23 cellular contexts compared by ENCODE assay signal in genomic region chr6:8137529-8137939, GRCh38.
"Had no signal": no experiment of that assay in that cellular context is flagged by ENCODE, and none has a peak within 500 bp of the region (broad histone marks: within the 10 kb centered on the region; RNA-seq: fewer than 3 reads in every experiment).

No MANE protein-coding gene starts in this region.

- ATAC-seq: effector memory CD8-positive, alpha-beta T cell; left lobe of liver; mucosa of descending colon; natural killer cell treated with Interleukin-12 subunit alpha and Interleukin-12 subunit beta and Interleukin-15 and Interleukin-18, amount 100 ng/mL, for 72 hours; stimulated activated memory B cell treated with anti-CD40 and anti-IgM and Interleukin-4, amounts not matched to agents 10 μg/mL and 1 μg/mL and 100 μg/mL, for 72 hours; stimulated activated naive CD8-positive, alpha-beta T cell treated with anti-CD3 and anti-CD28 coated beads, Interleukin-15, Interleukin-2, amounts not matched to agents 100 U/mL and 50 U/mL, for 24 hours had no signal

- H3K36me3 ChIP-seq: neutrophil, sigmoid colon, tibial artery, upper lobe of left lung had no signal

- H2AFZ ChIP-seq: parathyroid adenoma had no signal

- H3K36me3 Mint-ChIP-seq: mesothelial cell of epicardium; naive B cell; natural killer cell treated with Interleukin-12 subunit alpha and Interleukin-12 subunit beta and Interleukin-15 and Interleukin-18, amount 100 ng/mL, for 72 hours; stimulated activated memory B cell treated with anti-CD40 and anti-IgM and Interleukin-4, amounts not matched to agents 10 μg/mL and 1 μg/mL and 100 μg/mL, for 72 hours had no signal

- H3K4me1 Mint-ChIP-seq: stimulated activated memory B cell treated with anti-CD40 and anti-IgM and Interleukin-4, amounts not matched to agents 10 μg/mL and 1 μg/mL and 100 μg/mL, for 72 hours had no signal

- H3K4me3 Mint-ChIP-seq: central memory CD8-positive, alpha-beta T cell; effector memory CD8-positive, alpha-beta T cell; mesothelial cell of epicardium; naive B cell; natural killer cell treated with Interleukin-12 subunit alpha and Interleukin-12 subunit beta and Interleukin-15 and Interleukin-18, amount 100 ng/mL, for 72 hours; stimulated activated memory B cell treated with anti-CD40 and anti-IgM and Interleukin-4, amounts not matched to agents 10 μg/mL and 1 μg/mL and 100 μg/mL, for 72 hours had no signal

- H3K9me3 ChIP-seq: mucosa of descending colon, neutrophil, sigmoid colon, testis, tibial artery, upper lobe of left lung had no signal

- H3K9me3 Mint-ChIP-seq: central memory CD8-positive, alpha-beta T cell; effector memory CD8-positive, alpha-beta T cell; mesothelial cell of epicardium; naive B cell; natural killer cell treated with Interleukin-12 subunit alpha and Interleukin-12 subunit beta and Interleukin-15 and Interleukin-18, amount 100 ng/mL, for 72 hours; stimulated activated memory B cell treated with anti-CD40 and anti-IgM and Interleukin-4, amounts not matched to agents 10 μg/mL and 1 μg/mL and 100 μg/mL, for 72 hours had no signal

- DNase-seq: dermis blood vessel endothelial cell; effector memory CD8-positive, alpha-beta T cell; kidney; mesenchymal stem cell; mucosa of descending colon; naive B cell; sigmoid colon; stimulated activated CD4-positive, alpha-beta T cell treated with anti-CD3 and anti-CD28 coated beads, Interleukin-2, amount 100 ng/mL, for 24 hours; stimulated activated CD4-positive, alpha-beta T cell treated with anti-CD3 and anti-CD28 coated beads, Interleukin-4, amount 100 ng/mL, for 4 hours; stimulated activated naive CD8-positive, alpha-beta T cell treated with anti-CD3 and anti-CD28 coated beads, Interleukin-15, Interleukin-2, amounts not matched to agents 100 U/mL and 50 U/mL, for 24 hours; substantia nigra; testis; tibial artery; upper lobe of left lung had no signal

- H3K27me3 ChIP-seq: neutrophil, testis, tibial artery, upper lobe of left lung had no signal

- H3K27ac Mint-ChIP-seq: effector memory CD8-positive, alpha-beta T cell; mesothelial cell of epicardium; naive B cell; natural killer cell treated with Interleukin-12 subunit alpha and Interleukin-12 subunit beta and Interleukin-15 and Interleukin-18, amount 100 ng/mL, for 72 hours; progenitor cell of endocrine pancreas; stimulated activated memory B cell treated with anti-CD40 and anti-IgM and Interleukin-4, amounts not matched to agents 10 μg/mL and 1 μg/mL and 100 μg/mL, for 72 hours had no signal

- H3K4me1 ChIP-seq: parathyroid adenoma, sigmoid colon, testis, tibial artery, upper lobe of left lung had no signal

- H3K79me2 ChIP-seq: parathyroid adenoma had no signal

- H3K27ac ChIP-seq: coronary artery, neutrophil, parathyroid adenoma, sigmoid colon, testis, tibial artery, upper lobe of left lung had no signal

- H3K4me3 ChIP-seq: coronary artery, mucosa of descending colon, sigmoid colon, testis, tibial artery, upper lobe of left lung had no signal
